ENCODE assay signal across 8 cellular contexts in genomic region chr9:120892748-120893584, GRCh38. TPM values are rescaled to one million over a fixed set of nuclear protein-coding genes. Genes with fewer than 3 reads are reported as not detected.
DNase-seq lines count a peak whose midpoint lies in the region; ATAC-seq, FAIRE-seq and TF ChIP-seq lines count a peak whose summit lies in the region.

No MANE protein-coding gene starts in this region.

- no peak for TF ChIP-seq EP300 in K562 (IDR thresholded peaks at IDR 0.05; ENCODE audit: low read length)

- CTCF ChIA-PET in K562 (lab: Yijun Ruan, JAX; ENCODE audit: low intra/inter-chr PET ratio), result no interaction called here
- CTCF ChIA-PET in HEK293T (lab: Yijun Ruan, JAX), result interaction anchor here (0.6 kb wide), 2 partner anchors 66 to 155 kb away, joined by 3 to 6 read pairs; no protein-coding TSS in a partner anchor

- DNase-seq in ELR (ENCODE audit: low read depth), result peak; percentile 89
- DNase-seq in HPDE6-E6E7 (ENCODE audit: extremely low spot score), result peak; percentile 60
- DNase-seq in SK-MEL-5 (ENCODE audit: low read depth, low spot score), result peak; percentile 16
- DNase-seq in K562 (ENCODE audit: extremely low read depth in 1 of 4, low spot score in 3 of 4), result peak in 3 of 4 experiments; percentile 24 to 33 (median 31)
- peak; percentile 79 for DNase-seq in non-pigmented ciliary epithelial cell (ENCODE audit: low read depth)
- DNase-seq in HEK293T (ENCODE audit: extremely low spot score), result no peak
- DNase-seq in head of caudate nucleus, result no peak

- H3K9me1 ChIP-seq in K562 (ENCODE audit: control insufficient read depth, insufficient read depth, low read length), result no peaks in the 10 kb centered on the region

- peak overlapping the region; percentile 37 for H2AFZ ChIP-seq in K562 (ENCODE audit: low read depth, low read length)

- TF ChIP-seq POLR2A in K562 (conservative IDR thresholded peaks at IDR 0.05), result no peak

- in situ Hi-C loops in SK-MEL-5 (cut with HindIII; ENCODE audit: low pct_unique_long_range_greater_than_20kb, low sequenced_read_pairs) (no loop called here), K562 (cut with MboI) (no loop called here)

- no peaks in the 10 kb centered on the region for H3K36me3 ChIP-seq in K562 (ENCODE audit: control insufficient read depth, insufficient read depth, low read length)

- no peaks in the 10 kb centered on the region for H3K79me2 ChIP-seq in K562 (ENCODE audit: control insufficient read depth, insufficient read depth, low read length)

- POLR2A ChIA-PET in K562 (lab: Yijun Ruan, JAX), result interaction anchor here (0.6 to 22.9 kb wide), 5 partner anchors 9 to 49 kb away, joined by 3 to 464 read pairs (median 13); partner anchors contain the start of gene PHF19
- POLR2A ChIA-PET in HEK293T (lab: Yijun Ruan, JAX), result no interaction called here

- no peaks in the 10 kb centered on the region for H3K27me3 ChIP-seq in K562 (ENCODE audit: control insufficient read depth in 2 of 2, insufficient read depth in 2 of 2, low read length in 2 of 2)

- no peak for TF ChIP-seq CTCF in K562 (IDR thresholded peaks at IDR 0.05 in 2 of 3, conservative IDR thresholded peaks at IDR 0.05 in 1 of 3; ENCODE audit: insufficient read depth in 2 of 3, low read depth in 1 of 3, low read length in 3 of 3)

- H3K4me2 ChIP-seq in K562 (ENCODE audit: insufficient read depth, low read length), result no peak overlapping the region

- no peaks in the 10 kb centered on the region for H4K20me1 ChIP-seq in K562 (replicated peaks; ENCODE audit: control insufficient read depth, insufficient read depth, low read length)

- peak; percentile 59 for ATAC-seq in GM21447 (IDR thresholded peaks at IDR 0.05; ENCODE audit: unreplicated experiment)
- no peak for ATAC-seq in K562

- no peak for FAIRE-seq in K562 (lab: Jason Lieb, UNC)

- peak overlapping the region in 1 of 2 experiments; percentile 2; a peak in 1 of 4 replicates for H3K9ac ChIP-seq in K562 (ENCODE audit: insufficient read depth in 1 of 2, low read depth in 2 of 2, low read length in 2 of 2)

- BruUV-seq in K562 (replicated peaks; lab: Mats Ljungman, UMichigan), result no TSS peak

- no peak overlapping the region for H3K4me3 ChIP-seq in K562

- H3K27ac ChIP-seq in K562 (ENCODE audit: extremely low read depth, low read depth, low read length), result peak overlapping the region; percentile 10; the same call in 1 of the 3 replicates

- peaks cover 41 to 57% of the 10 kb centered on the region in 2 experiments for H3K4me1 ChIP-seq in K562 (replicated peaks in 1 of 2; ENCODE audit: control insufficient read depth in 2 of 2, insufficient read depth in 2 of 2, low read length in 2 of 2)

- TF ChIP-seq RAD21 in K562 (CRISPR knock-in tag; conservative IDR thresholded peaks at IDR 0.05 in 1 of 2, IDR thresholded peaks at IDR 0.05 in 1 of 2), result no peak

- WGBS in K562 (ENCODE audit: insufficient coverage, low coverage, missing lambda C conversion rate), result 56% methylated on average over 5 of the region's 5 CpGs

- intact Hi-C loops in K562 (cut with micrococcal nuclease), result no loop called here
- intact Hi-C loops in head of caudate nucleus (cut with DNase I), result no loop called here

- H3K9me3 ChIP-seq in K562 (replicated peaks; ENCODE audit: control insufficient read depth, insufficient read depth, low read depth, low read length), result no peaks in the 10 kb centered on the region

TF ChIP-seq in K562, 482 proteins besides CTCF, POLR2A, EP300 and RAD21 (continues in another document):
- TF ChIP-seq FOXK2 (conservative IDR thresholded peaks at IDR 0.05 in 1 of 2, IDR thresholded peaks at IDR 0.05 in 1 of 2; ENCODE audit: low read depth in 2 of 2), result no peak
- no peak for TF ChIP-seq ETV6 (IDR thresholded peaks at IDR 0.05; ENCODE audit: borderline replicate concordance in 1 of 2, low read depth in 2 of 2, low read length in 1 of 2)
- no peak for TF ChIP-seq ETV6 (CRISPR knock-in tag; IDR thresholded peaks at IDR 0.05; ENCODE audit: borderline replicate concordance)
- TF ChIP-seq MYBL2 (IDR thresholded peaks at IDR 0.05; ENCODE audit: low read depth), result no peak
- TF ChIP-seq MYBL2 (CRISPR knock-in tag; IDR thresholded peaks at IDR 0.05; ENCODE audit: borderline replicate concordance), result no peak

TF ChIP-seq in HEK293T, 16 proteins besides CTCF, POLR2A, EP300 and RAD21:
- TF ChIP-seq BHLHE40 (IDR thresholded peaks at IDR 0.05; ENCODE audit: borderline replicate concordance) (no peak), L3MBTL2 (conservative IDR thresholded peaks at IDR 0.05) (no peak), FOXK2 (IDR thresholded peaks at IDR 0.05) (no peak), SUZ12 (IDR thresholded peaks at IDR 0.05) (no peak), NFRKB (IDR thresholded peaks at IDR 0.05) (no peak), ELF4 (IDR thresholded peaks at IDR 0.05) (no peak)

RNA-seq across cellular contexts. Expression of gene PHF19, which starts 16.0 kb away (rescaled TPM):
- 19.0 and 23.9 TPM in 2 replicates for total RNA-seq in SK-MEL-5 (2014; rRNA removed; shearing (Covaris generic))
- polyA plus RNA-seq in SK-MEL-5 (2015; cell fraction: cytosol; rRNA removed), result 41.7 and 51.7 TPM in 2 replicates
- polyA plus RNA-seq in SK-MEL-5 (2015; cell fraction: nucleus; rRNA removed), result 36.1 and 85.7 TPM in 2 replicates
- 622 and 1,187 TPM in 2 replicates for total RNA-seq in K562 (2011; cell fraction: chromatin; rRNA removed; ENCODE audit: low replicate concordance)
- 570 and 625 TPM in 2 replicates for total RNA-seq in K562 (2011; cell fraction: nucleolus; rRNA removed)
- total RNA-seq in K562 (2011; cell fraction: nucleoplasm; rRNA removed), result 592 and 663 TPM in 2 replicates
- 255 and 312 TPM in 2 replicates for total RNA-seq in K562 (2014; rRNA removed)
- total RNA-seq in K562 (2014; rRNA removed; fragmentation: Illumina TruSeq; extraction: Trizol), result 191 and 211 TPM in 2 replicates
- 240 and 241 TPM in 2 replicates for total RNA-seq in K562 (2015; rRNA removed; fragmentation: Illumina TruSeq; extraction: Trizol)
- total RNA-seq in K562 (2021), result 372 and 373 TPM in 2 replicates
- 403 and 414 TPM in 2 replicates for polyA plus RNA-seq in K562 (2011; rRNA removed)
- 475 and 721 TPM in 2 replicates for polyA plus RNA-seq in K562 (2011; cell fraction: cytosol; rRNA removed)
- 1,109 and 1,436 TPM in 2 replicates for polyA plus RNA-seq in K562 (2011; cell fraction: nucleus; rRNA removed)
- 275 and 342 TPM in 2 replicates for polyA plus RNA-seq in K562 (2012)
- polyA plus RNA-seq in K562 (2014; fragmentation: Illumina TruSeq; extraction: Trizol), result 292 and 365 TPM in 2 replicates
- 100 to 1,000 TPM in 1 of 2 experiments, 10 to 100 TPM in 1; 95.8 to 140 TPM for polyA plus RNA-seq in K562 (2014; fragmentation: Nextera tagmentation; extraction: Ambion mirVana)
- polyA plus RNA-seq in K562 (2014; rRNA removed), result 312 TPM in 2 replicates
- polyA minus RNA-seq in K562 (2011; rRNA and poly(A)+ RNA removed), result 333 and 440 TPM in 2 replicates
- 286 and 300 TPM in 2 replicates for polyA minus RNA-seq in K562 (2011; cell fraction: cytosol; rRNA and poly(A)+ RNA removed)
- 297 and 330 TPM in 2 replicates for polyA minus RNA-seq in K562 (2011; cell fraction: nucleus; rRNA and poly(A)+ RNA removed)

RNA-seq across cellular contexts. Expression of gene TRAF1, which starts 33.6 kb away (rescaled TPM):
- 0.32 and 0.51 TPM in 2 replicates for total RNA-seq in SK-MEL-5 (2014; rRNA removed; shearing (Covaris generic))
- polyA plus RNA-seq in SK-MEL-5 (2015; cell fraction: cytosol; rRNA removed), result 0.80 and 0.83 TPM in 2 replicates
- 1.3 and 2.4 TPM in 2 replicates for polyA plus RNA-seq in SK-MEL-5 (2015; cell fraction: nucleus; rRNA removed)
- total RNA-seq in K562 (2011; cell fraction: chromatin; rRNA removed; ENCODE audit: low replicate concordance), result 2.6 and 5.9 TPM in 2 replicates
- total RNA-seq in K562 (2011; cell fraction: nucleolus; rRNA removed), result 3.0 and 4.3 TPM in 2 replicates
- 2.1 and 2.3 TPM in 2 replicates for total RNA-seq in K562 (2011; cell fraction: nucleoplasm; rRNA removed)
- not detected in 2 replicates for total RNA-seq in K562 (2014; rRNA removed)
- total RNA-seq in K562 (2014; rRNA removed; fragmentation: Illumina TruSeq; extraction: Trizol), result 0.04 TPM in 1 of 2 replicates, not detected in the other
- total RNA-seq in K562 (2015; rRNA removed; fragmentation: Illumina TruSeq; extraction: Trizol), result 0.04 TPM in 1 of 2 replicates, not detected in the other
- 0.38 and 0.47 TPM in 2 replicates for total RNA-seq in K562 (2021)
- polyA plus RNA-seq in K562 (2011; rRNA removed), result 0.37 and 1.1 TPM in 2 replicates
- polyA plus RNA-seq in K562 (2011; cell fraction: cytosol; rRNA removed), result 0.29 and 1.3 TPM in 2 replicates
- 0.18 and 1.4 TPM in 2 replicates for polyA plus RNA-seq in K562 (2011; cell fraction: nucleus; rRNA removed)
- polyA plus RNA-seq in K562 (2012), result 0.13 and 0.18 TPM in 2 replicates
- polyA plus RNA-seq in K562 (2014; fragmentation: Illumina TruSeq; extraction: Trizol), result 0.06 and 0.12 TPM in 2 replicates
- under 1 TPM in 1 of 2 experiments, not detected in 1; 0.01 TPM for polyA plus RNA-seq in K562 (2014; fragmentation: Nextera tagmentation; extraction: Ambion mirVana)
- polyA plus RNA-seq in K562 (2014; rRNA removed), result 0.01 and 0.03 TPM in 2 replicates
- polyA minus RNA-seq in K562 (2011; rRNA and poly(A)+ RNA removed), result 1.3 and 3.1 TPM in 2 replicates
- 0.76 TPM in 1 of 2 replicates, not detected in the other for polyA minus RNA-seq in K562 (2011; cell fraction: cytosol; rRNA and poly(A)+ RNA removed)
- polyA minus RNA-seq in K562 (2011; cell fraction: nucleus; rRNA and poly(A)+ RNA removed), result 0.89 and 2.3 TPM in 2 replicates

RNA-seq across cellular contexts. Expression of gene PSMD5, which starts 50.2 kb away (rescaled TPM):
- 23.9 and 27.9 TPM in 2 replicates for total RNA-seq in SK-MEL-5 (2014; rRNA removed; shearing (Covaris generic))
- 30.4 and 40.5 TPM in 2 replicates for polyA plus RNA-seq in SK-MEL-5 (2015; cell fraction: cytosol; rRNA removed)
- 9.0 and 15.7 TPM in 2 replicates for polyA plus RNA-seq in SK-MEL-5 (2015; cell fraction: nucleus; rRNA removed)
- 59.3 and 197 TPM in 2 replicates for total RNA-seq in K562 (2011; cell fraction: chromatin; rRNA removed; ENCODE audit: low replicate concordance)
- 30.2 and 45.4 TPM in 2 replicates for total RNA-seq in K562 (2011; cell fraction: nucleolus; rRNA removed)
- 90.6 and 121 TPM in 2 replicates for total RNA-seq in K562 (2011; cell fraction: nucleoplasm; rRNA removed)
- 51.0 and 55.3 TPM in 2 replicates for total RNA-seq in K562 (2014; rRNA removed)
- 76.3 and 83.0 TPM in 2 replicates for total RNA-seq in K562 (2014; rRNA removed; fragmentation: Illumina TruSeq; extraction: Trizol)
- total RNA-seq in K562 (2015; rRNA removed; fragmentation: Illumina TruSeq; extraction: Trizol), result 65.1 and 72.5 TPM in 2 replicates
- total RNA-seq in K562 (2021), result 136 and 148 TPM in 2 replicates
- 107 and 148 TPM in 2 replicates for polyA plus RNA-seq in K562 (2011; rRNA removed)
- polyA plus RNA-seq in K562 (2011; cell fraction: cytosol; rRNA removed), result 39.0 and 70.9 TPM in 2 replicates
- polyA plus RNA-seq in K562 (2011; cell fraction: nucleus; rRNA removed), result 34.5 and 37.0 TPM in 2 replicates
- polyA plus RNA-seq in K562 (2012), result 54.7 and 61.5 TPM in 2 replicates
- polyA plus RNA-seq in K562 (2014; fragmentation: Illumina TruSeq; extraction: Trizol), result 90.1 and 114 TPM in 2 replicates
- 10 to 100 TPM; 46.4 to 60.9 TPM for polyA plus RNA-seq in K562 (2014; fragmentation: Nextera tagmentation; extraction: Ambion mirVana)
- polyA plus RNA-seq in K562 (2014; rRNA removed), result 89.4 and 95.6 TPM in 2 replicates
- 115 and 116 TPM in 2 replicates for polyA minus RNA-seq in K562 (2011; rRNA and poly(A)+ RNA removed)
- 48.7 and 58.2 TPM in 2 replicates for polyA minus RNA-seq in K562 (2011; cell fraction: cytosol; rRNA and poly(A)+ RNA removed)
- 28.4 and 53.9 TPM in 2 replicates for polyA minus RNA-seq in K562 (2011; cell fraction: nucleus; rRNA and poly(A)+ RNA removed)

Comparison
In these comparisons a context has a peak if more than half of its experiments do, and no peak if none do; other contexts are left out.
1. DNase-seq: peak in ELR (single experiment), HPDE6-E6E7 (single experiment), SK-MEL-5 (single experiment), K562 (3 of 4) and non-pigmented ciliary epithelial cell (single experiment); none in HEK293T (single experiment) and head of caudate nucleus (0 of 42).